In the genomic region with DNA sequence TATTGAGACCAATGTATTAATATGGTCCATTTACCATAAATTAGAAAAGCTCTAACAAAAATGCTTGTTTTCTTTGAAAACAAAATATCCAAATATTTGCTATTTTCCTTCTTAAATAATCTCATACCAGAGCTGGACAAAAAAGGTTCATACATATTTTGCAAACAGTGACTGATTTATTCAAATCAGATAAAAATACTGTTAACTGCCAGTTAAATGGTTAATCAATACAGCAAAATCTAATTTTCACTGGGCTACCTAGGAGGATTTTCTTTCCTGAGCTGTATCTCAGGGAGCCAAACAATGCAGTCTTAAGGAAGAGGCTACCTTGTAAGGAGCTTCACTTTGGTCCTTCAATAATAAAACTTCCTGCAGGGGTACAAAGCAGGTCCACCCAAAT, we compare ENCODE assay signal across 10 cellular contexts. TPM values are rescaled to one million over a fixed set of nuclear protein-coding genes. Genes with fewer than 3 reads are reported as not detected.
DNase-seq lines count a peak whose midpoint lies in the region; ATAC-seq, FAIRE-seq and TF ChIP-seq lines count a peak whose summit lies in the region.
"Had no signal": no experiment of that assay in that cellular context is flagged by ENCODE, and none has a peak within 500 bp of the region (broad histone marks: within the 10 kb centered on the region; RNA-seq: fewer than 3 reads in every experiment).

No MANE protein-coding gene starts in this region.

- no peaks in the 10 kb centered on the region for H3K27me3 ChIP-seq in SK-N-SH (ENCODE audit: insufficient read depth)
- peaks cover 27 to 37% of the 10 kb centered on the region in 2 donors for H3K27me3 ChIP-seq in mucosa of rectum (ENCODE audit: control insufficient read depth in 2 of 2, insufficient read depth in 2 of 2, low read length in 2 of 2)
- H3K27me3 ChIP-seq in upper lobe of left lung, result no peaks in the 10 kb centered on the region

- no peak overlapping the region for H2AFZ ChIP-seq in SK-N-SH (ENCODE audit: low read depth)

- TF ChIP-seq EP300 in SK-N-SH (IDR thresholded peaks at IDR 0.05; ENCODE audit: borderline replicate concordance in 1 of 2, low read depth in 1 of 2, low read length in 1 of 2), result no peak
- no peak for TF ChIP-seq EP300 in upper lobe of left lung (IDR thresholded peaks at IDR 0.05)

- no peaks in the 10 kb centered on the region for H3K36me3 Mint-ChIP-seq in effector memory CD8-positive, alpha-beta T cell (ENCODE audit: insufficient read depth)

- H3K4me3 ChIP-seq in SK-N-SH (ENCODE audit: low read depth in 2 of 2, low read length in 1 of 2), result peak overlapping the region; percentile 95 to 96
- peak overlapping the region; percentile 75 to 87 for H3K4me3 ChIP-seq in mucosa of rectum (ENCODE audit: low read length in 2 of 2)
- peak overlapping the region; percentile 7 to 85 (median 78) for H3K4me3 ChIP-seq in upper lobe of left lung

- H3K9ac ChIP-seq in SK-N-SH, result peak overlapping the region; percentile 84
- no peak overlapping the region for H3K9ac ChIP-seq in mucosa of rectum (ENCODE audit: low read depth in 1 of 2, low read length in 2 of 2)

- CTCF ChIA-PET in SK-N-SH (lab: Yijun Ruan, JAX), result interaction anchor here (0.6 to 1.4 kb wide), 7 partner anchors 12 to 395 kb away, joined by 3 to 7 read pairs (median 3); no protein-coding TSS in a partner anchor

- H3K4me3 Mint-ChIP-seq in effector memory CD8-positive, alpha-beta T cell, result peak overlapping the region; percentile 83 to 87

- H3K9me3 ChIP-seq in SK-N-SH, result no peaks in the 10 kb centered on the region
- H3K9me3 ChIP-seq in mucosa of rectum (ENCODE audit: control insufficient read depth in 2 of 2, low read length in 2 of 2), result no peaks in the 10 kb centered on the region
- H3K9me3 ChIP-seq in upper lobe of left lung, result no peaks in the 10 kb centered on the region

- H3K36me3 ChIP-seq in SK-N-SH (replicated peaks in 1 of 2; ENCODE audit: control insufficient read depth in 1 of 2, insufficient read depth in 2 of 2, low read length in 1 of 2) (peaks cover 0 to 37% of the 10 kb centered on the region in 2 experiments), mucosa of rectum (ENCODE audit: control insufficient read depth in 2 of 2, insufficient read depth in 2 of 2, low read length in 2 of 2) (no peaks in the 10 kb centered on the region), upper lobe of left lung (peaks cover 0 to 14% (median 0%) of the 10 kb centered on the region in 4 donors)

- TF ChIP-seq POLR2A in upper lobe of left lung (IDR thresholded peaks at IDR 0.05), result no peak

- H3K9me3 Mint-ChIP-seq in effector memory CD8-positive, alpha-beta T cell, result no peaks in the 10 kb centered on the region

- no peak for TF ChIP-seq RAD21 in SK-N-SH (IDR thresholded peaks at IDR 0.05; ENCODE audit: low read length)

- POLR2A ChIA-PET in SK-N-SH (lab: Yijun Ruan, JAX), result no interaction called here

- H3K27ac Mint-ChIP-seq in effector memory CD8-positive, alpha-beta T cell, result no peak overlapping the region

- DNase-seq in SK-N-SH (no peak), upper lobe of left lung (no peak), frontal cortex (ENCODE audit: low spot score in 2 of 2) (no peak), SW 1271 (lab: John Stamatoyannopoulos, UW) (no peak)
- DNase-seq in effector memory CD8-positive, alpha-beta T cell, result no peak
- DNase-seq: NCI-H1436 treated with DMSO at 0.1 percent for 48 hours had no signal

- peak overlapping the region; percentile 74 for H3K4me2 ChIP-seq in SK-N-SH

- ATAC-seq in SK-N-SH treated with all-trans-retinoic acid at 6 μM for 48 hours, result no peak
- no peak for ATAC-seq in effector memory CD8-positive, alpha-beta T cell (replicated peaks)
- no peak for ATAC-seq in upper lobe of left lung (ENCODE audit: low FRiP score in 2 of 2)
- no peak for ATAC-seq in HG02623 (IDR thresholded peaks at IDR 0.05; ENCODE audit: unreplicated experiment)

- H3K4me1 ChIP-seq in SK-N-SH (ENCODE audit: control insufficient read depth in 1 of 2, insufficient read depth in 2 of 2, low read depth in 1 of 2, low read length in 1 of 2) (peaks cover 8 to 18% of the 10 kb centered on the region in 2 experiments), mucosa of rectum (ENCODE audit: control insufficient read depth in 2 of 2, insufficient read depth in 2 of 2, low read length in 2 of 2) (peaks cover 0 to 2% of the 10 kb centered on the region in 2 donors), upper lobe of left lung (peaks cover 16 to 35% (median 23%) of the 10 kb centered on the region in 4 donors)

- H3K79me2 ChIP-seq in SK-N-SH (ENCODE audit: insufficient read depth), result peaks cover 80% of the 10 kb centered on the region

- no peak for TF ChIP-seq CTCF in SK-N-SH (IDR thresholded peaks at IDR 0.05)
- TF ChIP-seq CTCF in upper lobe of left lung (IDR thresholded peaks at IDR 0.05), result no peak

- no peak for FAIRE-seq in frontal cortex (lab: Jason Lieb, UNC)
- FAIRE-seq: colon had no signal

- H4K20me1 ChIP-seq in SK-N-SH (ENCODE audit: insufficient read depth), result peaks cover 63% of the 10 kb centered on the region

- peak overlapping the region in 1 of 2 experiments; percentile 83; a peak in 2 of 4 replicates for H3K27ac ChIP-seq in SK-N-SH (ENCODE audit: low read depth in 2 of 2, low read length in 1 of 2)
- no peak overlapping the region for H3K27ac ChIP-seq in mucosa of rectum (ENCODE audit: low read depth in 2 of 2, low read length in 2 of 2)
- H3K27ac ChIP-seq in upper lobe of left lung, result peak overlapping the region in 2 of 4 donors; percentile 98 to 99

- H3K4me1 Mint-ChIP-seq in effector memory CD8-positive, alpha-beta T cell (ENCODE audit: low read depth in 2 of 2), result peaks cover 17 to 20% of the 10 kb centered on the region in 2 donors

- peaks cover 3% of the 10 kb centered on the region for H3F3A ChIP-seq in SK-N-SH (replicated peaks; ENCODE audit: insufficient read depth)

- H3K9me2 ChIP-seq in SK-N-SH, result no peaks in the 10 kb centered on the region

- peaks cover 52 to 60% of the 10 kb centered on the region in 2 donors for H3K27me3 Mint-ChIP-seq in effector memory CD8-positive, alpha-beta T cell

TF ChIP-seq in SK-N-SH, 30 proteins besides CTCF, POLR2A, EP300 and RAD21:
- TF ChIP-seq, protein P1, sequence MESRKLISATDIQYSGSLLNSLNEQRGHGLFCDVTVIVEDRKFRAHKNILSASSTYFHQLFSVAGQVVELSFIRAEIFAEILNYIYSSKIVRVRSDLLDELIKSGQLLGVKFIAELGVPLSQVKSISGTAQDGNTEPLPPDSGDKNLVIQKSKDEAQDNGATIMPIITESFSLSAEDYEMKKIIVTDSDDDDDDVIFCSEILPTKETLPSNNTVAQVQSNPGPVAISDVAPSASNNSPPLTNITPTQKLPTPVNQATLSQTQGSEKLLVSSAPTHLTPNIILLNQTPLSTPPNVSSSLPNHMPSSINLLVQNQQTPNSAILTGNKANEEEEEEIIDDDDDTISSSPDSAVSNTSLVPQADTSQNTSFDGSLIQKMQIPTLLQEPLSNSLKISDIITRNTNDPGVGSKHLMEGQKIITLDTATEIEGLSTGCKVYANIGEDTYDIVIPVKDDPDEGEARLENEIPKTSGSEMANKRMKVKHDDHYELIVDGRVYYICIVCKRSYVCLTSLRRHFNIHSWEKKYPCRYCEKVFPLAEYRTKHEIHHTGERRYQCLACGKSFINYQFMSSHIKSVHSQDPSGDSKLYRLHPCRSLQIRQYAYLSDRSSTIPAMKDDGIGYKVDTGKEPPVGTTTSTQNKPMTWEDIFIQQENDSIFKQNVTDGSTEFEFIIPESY (IDR thresholded peaks at IDR 0.05; ENCODE audit: borderline replicate concordance, low read depth), result no peak
TF ChIP-seq in SK-N-SH: peak in this region for 0.

TF ChIP-seq in SK-N-SH treated with all-trans-retinoic acid at 6 μM for 48 hours, 23 proteins besides CTCF, POLR2A, EP300 and RAD21 (continues in another document):
- TF ChIP-seq PPARA (CRISPR knock-in tag; IDR thresholded peaks at IDR 0.05; ENCODE audit: borderline replicate concordance) (no peak), BACH2 (CRISPR knock-in tag; IDR thresholded peaks at IDR 0.05; ENCODE audit: borderline replicate concordance) (no peak), OSR1 (CRISPR knock-in tag; IDR thresholded peaks at IDR 0.05) (no peak), ZFP30 (CRISPR knock-in tag; IDR thresholded peaks at IDR 0.05) (no peak), TCF4 (CRISPR knock-in tag; IDR thresholded peaks at IDR 0.05; ENCODE audit: borderline replicate concordance) (no peak), ZC3H10 (CRISPR knock-in tag; IDR thresholded peaks at IDR 0.05) (no peak), ZFP3 (CRISPR knock-in tag; IDR thresholded peaks at IDR 0.05) (no peak), TOX (CRISPR knock-in tag; IDR thresholded peaks at IDR 0.05; ENCODE audit: borderline replicate concordance) (no peak)
- TF ChIP-seq, protein P2, sequence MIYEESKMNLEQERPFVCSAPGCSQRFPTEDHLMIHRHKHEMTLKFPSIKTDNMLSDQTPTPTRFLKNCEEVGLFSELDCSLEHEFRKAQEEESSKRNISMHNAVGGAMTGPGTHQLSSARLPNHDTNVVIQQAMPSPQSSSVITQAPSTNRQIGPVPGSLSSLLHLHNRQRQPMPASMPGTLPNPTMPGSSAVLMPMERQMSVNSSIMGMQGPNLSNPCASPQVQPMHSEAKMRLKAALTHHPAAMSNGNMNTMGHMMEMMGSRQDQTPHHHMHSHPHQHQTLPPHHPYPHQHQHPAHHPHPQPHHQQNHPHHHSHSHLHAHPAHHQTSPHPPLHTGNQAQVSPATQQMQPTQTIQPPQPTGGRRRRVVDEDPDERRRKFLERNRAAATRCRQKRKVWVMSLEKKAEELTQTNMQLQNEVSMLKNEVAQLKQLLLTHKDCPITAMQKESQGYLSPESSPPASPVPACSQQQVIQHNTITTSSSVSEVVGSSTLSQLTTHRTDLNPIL (CRISPR knock-in tag; IDR thresholded peaks at IDR 0.05; ENCODE audit: low read depth), result no peak
- TF ChIP-seq, protein P3, sequence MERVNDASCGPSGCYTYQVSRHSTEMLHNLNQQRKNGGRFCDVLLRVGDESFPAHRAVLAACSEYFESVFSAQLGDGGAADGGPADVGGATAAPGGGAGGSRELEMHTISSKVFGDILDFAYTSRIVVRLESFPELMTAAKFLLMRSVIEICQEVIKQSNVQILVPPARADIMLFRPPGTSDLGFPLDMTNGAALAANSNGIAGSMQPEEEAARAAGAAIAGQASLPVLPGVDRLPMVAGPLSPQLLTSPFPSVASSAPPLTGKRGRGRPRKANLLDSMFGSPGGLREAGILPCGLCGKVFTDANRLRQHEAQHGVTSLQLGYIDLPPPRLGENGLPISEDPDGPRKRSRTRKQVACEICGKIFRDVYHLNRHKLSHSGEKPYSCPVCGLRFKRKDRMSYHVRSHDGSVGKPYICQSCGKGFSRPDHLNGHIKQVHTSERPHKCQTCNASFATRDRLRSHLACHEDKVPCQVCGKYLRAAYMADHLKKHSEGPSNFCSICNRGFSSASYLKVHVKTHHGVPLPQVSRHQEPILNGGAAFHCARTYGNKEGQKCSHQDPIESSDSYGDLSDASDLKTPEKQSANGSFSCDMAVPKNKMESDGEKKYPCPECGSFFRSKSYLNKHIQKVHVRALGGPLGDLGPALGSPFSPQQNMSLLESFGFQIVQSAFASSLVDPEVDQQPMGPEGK (CRISPR knock-in tag; IDR thresholded peaks at IDR 0.05; ENCODE audit: borderline replicate concordance), result no peak

RNA-seq across cellular contexts. Expression of gene FERMT2, which starts 2.0 kb away (rescaled TPM):
- polyA plus RNA-seq in SK-N-SH (2012; rRNA removed), result 40.1 and 54.5 TPM in 2 replicates
- 55.0 and 64.1 TPM in 2 replicates for polyA plus RNA-seq in SK-N-SH (2012; cell fraction: cytosol; rRNA removed)
- 45.4 and 71.7 TPM in 2 replicates for polyA plus RNA-seq in SK-N-SH (2012; cell fraction: nucleus; rRNA removed)
- total RNA-seq in upper lobe of left lung (100 to 1,000 TPM in 2 of 6 donors, 10 to 100 TPM in 4; 34.6 to 121 (median 72.3) TPM), frontal cortex (75.8 TPM)
